In the genomic region with DNA sequence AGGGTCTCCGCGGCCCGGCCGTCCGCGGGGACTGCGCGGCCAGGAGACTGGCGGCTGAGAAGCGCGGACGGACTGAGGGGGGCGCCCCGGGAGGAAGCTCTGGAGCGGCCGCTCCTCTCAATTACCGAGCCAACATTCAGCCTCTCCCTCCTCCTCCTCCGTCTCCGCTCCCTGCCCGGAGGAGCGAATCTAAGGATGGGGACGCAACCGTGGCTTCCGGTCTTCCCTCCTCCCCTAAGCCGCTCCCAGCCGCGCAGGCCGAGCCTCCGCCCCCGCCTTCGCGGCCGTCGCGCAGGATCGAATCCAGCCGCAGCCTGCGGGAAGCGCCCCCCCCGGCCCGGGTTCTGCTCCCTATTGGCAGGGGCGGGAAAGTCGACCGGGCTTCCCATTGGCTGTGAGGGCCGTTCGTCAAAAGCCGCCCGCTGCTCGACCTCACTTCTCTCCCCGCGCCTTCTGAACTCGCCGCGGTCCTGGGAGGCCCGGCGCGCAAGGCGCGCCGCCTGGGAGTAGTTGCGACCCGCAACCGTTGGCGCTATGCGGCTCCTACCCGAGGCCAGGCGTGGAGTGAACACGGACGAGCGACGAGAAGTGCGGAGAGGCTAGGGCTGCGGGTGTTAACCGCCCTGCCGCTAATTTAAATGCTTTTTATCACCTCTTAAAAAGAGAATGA, we compare ENCODE assay signal across 8 cellular contexts. TPM values are rescaled to one million over a fixed set of nuclear protein-coding genes. Genes with fewer than 3 reads are reported as not detected.
DNase-seq lines count a peak whose midpoint lies in the region; ATAC-seq, FAIRE-seq and TF ChIP-seq lines count a peak whose summit lies in the region.

A gene (minus strand): TSS at position 197 of the 670 bp plus-strand sequence. CDS start 302 bp downstream, outside the sequence.

- peak; percentile 95 for FAIRE-seq in H54 (lab: Jason Lieb, UNC)

- peak within 1 kb of the TSS; percentile 91 to 100 (median 92) for H3K4me3 Mint-ChIP-seq in nephron

- H3K9me3 ChIP-seq in MG63 = no peaks in the 10 kb centered on the region

- H3K4me1 Mint-ChIP-seq in nephron = peaks cover 45% of the 10 kb centered on the region

- no peaks in the 10 kb centered on the region for H3K36me3 ChIP-seq in MG63

- TF ChIP-seq CTCF in fibroblast of the aortic adventitia (IDR thresholded peaks at IDR 0.05; ENCODE audit: insufficient read depth, low read length) = no peak
- TF ChIP-seq CTCF in nephron (IDR thresholded peaks at IDR 0.05; ENCODE audit: unreplicated experiment in 3 of 3) = no peak

- H3K27ac Mint-ChIP-seq in nephron = peak within 1 kb of the TSS; percentile 97 to 100 (median 99)

- no peaks in the 10 kb centered on the region for H3K36me3 Mint-ChIP-seq in nephron (ENCODE audit: low read depth)

- H3K27me3 Mint-ChIP-seq in nephron (ENCODE audit: low read depth) = no peaks in the 10 kb centered on the region

- ATAC-seq in stimulated activated naive CD8-positive, alpha-beta T cell treated with anti-CD3 and anti-CD28 coated beads, Interleukin-15, Interleukin-2, amounts not matched to agents 100 U/mL and 50 U/mL, for 24 hours = peak; percentile 89

- H3K27me3 ChIP-seq in MG63 = no peaks in the 10 kb centered on the region

- TF ChIP-seq POLR2A in H54 (IDR thresholded peaks at IDR 0.05; ENCODE audit: low read depth, low read length) = peak; percentile 98

- no peaks in the 10 kb centered on the region for H3K9me3 Mint-ChIP-seq in nephron

- peak; percentile 99 for DNase-seq in Daoy (ENCODE audit: low read depth)
- peak; percentile 90 for DNase-seq in H54 (ENCODE audit: insufficient read length, low spot score)
- peak; percentile 99 for DNase-seq in MG63
- peak; percentile 95 for DNase-seq in SIG-M5 treated with dmso at 0.1 percent for 504 hours (lab: John Stamatoyannopoulos, UW; ENCODE audit: unreplicated experiment)
- peak; percentile 78 for DNase-seq in activated gamma-delta T cell (lab: John Stamatoyannopoulos, UW)
- peak; percentile 96 for DNase-seq in fibroblast of the aortic adventitia (ENCODE audit: low read depth)
- peak; percentile 98 for DNase-seq in stimulated activated naive CD8-positive, alpha-beta T cell treated with anti-CD3 and anti-CD28 coated beads, Interleukin-15, Interleukin-2, amounts not matched to agents 100 U/mL and 50 U/mL, for 24 hours

- H3K4me3 ChIP-seq in MG63 = peak within 1 kb of the TSS; percentile 80
- peak within 1 kb of the TSS; percentile 80 for H3K4me3 ChIP-seq in fibroblast of the aortic adventitia (ENCODE audit: low read depth, low read length)

RNA-seq across cellular contexts. Expression of the gene that starts here (rescaled TPM):
- total RNA-seq in Daoy (2014; rRNA removed; shearing (Covaris generic)) = 46.9 and 52.7 TPM in 2 replicates
- 30.5 and 34.1 TPM in 2 replicates for total RNA-seq in MG63 (2014; rRNA removed; shearing (Covaris generic); ENCODE audit: low replicate concordance)
- 34.5 and 45.0 TPM in 2 replicates for total RNA-seq in fibroblast of the aortic adventitia (ENCODE audit: low replicate concordance)

Comparison
In these comparisons a context has a peak if more than half of its experiments do, and no peak if none do; other contexts are left out.
1. Peak in every context shown above with its lines: DNase-seq, ATAC-seq and H3K4me3 ChIP-seq.